In genomic region chr7:44460325-44460724, GRCh38 we compare ENCODE assay signal across 8 cellular contexts. TPM values are rescaled to one million over a fixed set of nuclear protein-coding genes. Genes with fewer than 3 reads are reported as not detected.
DNase-seq lines count a peak whose midpoint lies in the region; ATAC-seq, FAIRE-seq and TF ChIP-seq lines count a peak whose summit lies in the region.

No MANE protein-coding gene starts in this region.

- no peak for TF ChIP-seq CTCF in NB4 (IDR thresholded peaks at IDR 0.05; ENCODE audit: low read depth, low read length)
- TF ChIP-seq CTCF in bronchial epithelial cell (IDR thresholded peaks at IDR 0.05; ENCODE audit: insufficient read depth, low read length, severe bottlenecking): no peak
- TF ChIP-seq CTCF in right atrium auricular region (IDR thresholded peaks at IDR 0.05): no peak

- peaks cover 5% of the 10 kb centered on the region for H3K36me3 ChIP-seq in bronchial epithelial cell (ENCODE audit: control insufficient read depth, insufficient read depth, low read length)
- H3K36me3 ChIP-seq in right atrium auricular region: no peaks in the 10 kb centered on the region

- DNase-seq in NB4 (ENCODE audit: low read depth) (peak; percentile 85), bronchial epithelial cell (ENCODE audit: low read depth) (peak; percentile 15), NCI-H82 (lab: John Stamatoyannopoulos, UW) (no peak), UCSD-AML1 (lab: John Stamatoyannopoulos, UW; ENCODE audit: unreplicated experiment) (no peak), NCI-H446 treated with DMSO at 0.1 percent for 48 hours (lab: John Stamatoyannopoulos, UW) (no peak), right atrium auricular region (ENCODE audit: low spot score) (no peak)

- no peak overlapping the region for H3K4me3 ChIP-seq in NB4 (ENCODE audit: low read depth, low read length)
- no peak overlapping the region for H3K4me3 ChIP-seq in bronchial epithelial cell (ENCODE audit: low read depth, low read length)
- no peak overlapping the region for H3K4me3 ChIP-seq in right atrium auricular region

- TF ChIP-seq POLR2A in NB4 (IDR thresholded peaks at IDR 0.05; ENCODE audit: extremely low read depth, insufficient read length): no peak

- no peak overlapping the region for H3K27ac ChIP-seq in right atrium auricular region

- ATAC-seq in GM18861 (IDR thresholded peaks at IDR 0.05; ENCODE audit: unreplicated experiment): peak; percentile 94
- ATAC-seq in HG02588 (IDR thresholded peaks at IDR 0.05; ENCODE audit: unreplicated experiment): peak; percentile 98

- H3K9me3 ChIP-seq in right atrium auricular region: no peaks in the 10 kb centered on the region

- no peak for FAIRE-seq in bronchial epithelial cell (lab: Jason Lieb, UNC)

- H3K4me1 ChIP-seq in right atrium auricular region: peaks cover 0 to 32% of the 10 kb centered on the region in 2 donors

- H3K27me3 ChIP-seq in bronchial epithelial cell (ENCODE audit: control insufficient read depth, insufficient read depth, low read length) (no peaks in the 10 kb centered on the region), right atrium auricular region (no peaks in the 10 kb centered on the region)

RNA-seq across cellular contexts. Expression of gene NUDCD3, which starts 30.1 kb away (rescaled TPM):
- 59.0 and 85.6 TPM in 2 replicates for total RNA-seq in bronchial epithelial cell
- total RNA-seq in right atrium auricular region: 10 to 100 TPM; 50.6 to 53.3 TPM

Comparison
In these comparisons a context has a peak if more than half of its experiments do, and no peak if none do; other contexts are left out.
1. DNase-seq: peak in NB4 (single experiment) and bronchial epithelial cell (single experiment); none in NCI-H82 (single experiment), UCSD-AML1 (single experiment), NCI-H446 treated with DMSO at 0.1 percent for 48 hours (single experiment) and right atrium auricular region (single experiment).